Comparison of ENCODE assay signal across 22 cellular contexts in the genomic region with DNA sequence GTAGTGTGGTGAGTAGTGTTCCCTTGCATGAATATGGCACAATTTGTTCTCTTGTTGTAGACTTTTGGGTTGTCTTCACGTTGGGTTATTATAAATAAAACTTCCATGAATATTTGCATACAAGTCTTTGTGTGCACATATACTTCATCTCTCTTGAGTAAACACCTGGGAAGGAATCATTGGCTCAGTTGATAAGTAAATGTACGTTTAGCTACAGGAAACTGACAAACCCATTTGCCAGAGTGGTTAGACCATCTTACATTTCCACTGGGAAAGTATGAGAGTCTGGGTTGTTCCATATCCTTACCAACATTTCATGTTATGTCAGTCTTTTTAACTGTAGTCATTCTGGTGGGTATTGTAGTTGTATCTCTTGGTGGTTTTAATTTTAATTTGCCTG.
A peak's percentile ranks its signal among the peaks of the same experiment; 100 is the strongest.
DNase-seq lines count a peak whose midpoint lies in the region; ATAC-seq, FAIRE-seq and TF ChIP-seq lines count a peak whose summit lies in the region.
"Had no signal": no experiment of that assay in that cellular context is flagged by ENCODE, and none has a peak within 500 bp of the region (broad histone marks: within the 10 kb centered on the region; RNA-seq: fewer than 3 reads in every experiment).

No MANE protein-coding gene starts in this region.

- H3K4me1 Mint-ChIP-seq in astrocyte (ENCODE audit: low read depth, unreplicated experiment), result peaks cover 74% of the 10 kb centered on the region

- intact Hi-C loops in HepG2 (cut with micrococcal nuclease; ENCODE audit: unreplicated experiment), result loop anchor here (10.0 kb wide), 2 partner anchors 271 to 391 kb away; no protein-coding TSS in a partner anchor
- intact Hi-C loops in right lobe of liver (cut with DNase I), result no loop called here
- intact Hi-C loops in lower leg skin (cut with DNase I; ENCODE audit: low total_unique reads), result loop anchor here (10.0 kb wide), 1 partner anchor 111 kb away; no protein-coding TSS in a partner anchor

- 84% methylated on average over 2 of the region's 2 CpGs for WGBS in HepG2 (ENCODE audit: low lambda C conversion rate)
- 42% methylated on average over 2 of the region's 2 CpGs for WGBS in right lobe of liver (ENCODE audit: insufficient coverage, low coverage, low lambda C conversion rate, missing lambda C conversion rate)
- 82 to 83% methylated on average over 2 of the region's 2 CpGs for WGBS in lower leg skin, 2 donors

- no peaks in the 10 kb centered on the region for H3K9me3 Mint-ChIP-seq in astrocyte (ENCODE audit: unreplicated experiment)
- H3K9me3 Mint-ChIP-seq: CD4-positive, CD25-positive, alpha-beta regulatory T cell; CD8-positive, alpha-beta memory T cell; GM23338 had no signal

- no peaks in the 10 kb centered on the region for H3K27me3 Mint-ChIP-seq in astrocyte (ENCODE audit: low read depth, unreplicated experiment)
- H3K27me3 Mint-ChIP-seq: CD4-positive, CD25-positive, alpha-beta regulatory T cell; CD8-positive, alpha-beta memory T cell had no signal

- TF ChIP-seq POLR2A in HepG2 (IDR thresholded peaks at IDR 0.05; ENCODE audit: insufficient read depth in 1 of 2, low read depth in 2 of 2, low read length in 2 of 2), result no peak
- no peak for TF ChIP-seq POLR2A in right lobe of liver (IDR thresholded peaks at IDR 0.05)
- TF ChIP-seq POLR2A in lower leg skin (IDR thresholded peaks at IDR 0.05), result no peak

- no peak overlapping the region for H3K27ac ChIP-seq in HepG2 (ENCODE audit: extremely low read length, insufficient read depth, low read length)
- H3K27ac ChIP-seq in right lobe of liver, result no peak overlapping the region
- no peak overlapping the region for H3K27ac ChIP-seq in BLaER1 treated with 17β-estradiol and CSF1 and Interleukin-3, amounts not matched to agents 10 nM and 100 nM
- H3K27ac ChIP-seq in astrocyte (ENCODE audit: low read depth, low read length), result no peak overlapping the region

- H3K9ac ChIP-seq in HepG2 (ENCODE audit: insufficient read depth, low read depth, low read length) (no peak overlapping the region), astrocyte (ENCODE audit: low read length) (no peak overlapping the region)
- no peak overlapping the region for H3K9ac ChIP-seq in BLaER1 treated with 17β-estradiol and CSF1 and Interleukin-3, amounts not matched to agents 10 nM and 100 nM

- peaks cover 79% of the 10 kb centered on the region for H3K4me1 ChIP-seq in HepG2 (ENCODE audit: insufficient read depth, low read length)
- no peaks in the 10 kb centered on the region for H3K4me1 ChIP-seq in right lobe of liver
- H3K4me1 ChIP-seq in BLaER1 treated with 17β-estradiol and CSF1 and Interleukin-3, amounts not matched to agents 10 nM and 100 nM, result peaks cover 30 to 39% (median 34%) of the 10 kb centered on the region in 10 experiments
- peaks cover 35% of the 10 kb centered on the region for H3K4me1 ChIP-seq in astrocyte (ENCODE audit: insufficient read depth, low read length)

- no peaks in the 10 kb centered on the region for H3K27me3 ChIP-seq in HepG2 (ENCODE audit: control insufficient read depth in 1 of 2, insufficient read depth in 2 of 2, low read length in 2 of 2)
- H3K27me3 ChIP-seq in right lobe of liver, result no peaks in the 10 kb centered on the region
- H3K27me3 ChIP-seq in BLaER1 treated with 17β-estradiol and CSF1 and Interleukin-3, amounts not matched to agents 10 nM and 100 nM, result no peaks in the 10 kb centered on the region
- H3K27me3 ChIP-seq in astrocyte (ENCODE audit: insufficient read depth, low read length), result no peaks in the 10 kb centered on the region

- FAIRE-seq in HepG2 (lab: Jason Lieb, UNC), result no peak
- FAIRE-seq in astrocyte (lab: Jason Lieb, UNC), result no peak
- FAIRE-seq: A204.1, GM12892, GM18507, H54, HTR-8/SVneo had no signal

- H3K36me3 ChIP-seq in HepG2 (replicated peaks in 1 of 2; ENCODE audit: control insufficient read depth in 1 of 2, insufficient read depth in 2 of 2, low read length in 2 of 2), result peaks cover 0 to 3% of the 10 kb centered on the region in 2 experiments; a peak in 3 of 5 replicates
- no peaks in the 10 kb centered on the region for H3K36me3 ChIP-seq in right lobe of liver
- peaks cover 0 to 16% (median 0%) of the 10 kb centered on the region in 11 experiments; a peak in 6 of 22 replicates for H3K36me3 ChIP-seq in BLaER1 treated with 17β-estradiol and CSF1 and Interleukin-3, amounts not matched to agents 10 nM and 100 nM
- no peaks in the 10 kb centered on the region for H3K36me3 ChIP-seq in astrocyte (ENCODE audit: insufficient read depth, low read length)

- H3K4me3 ChIP-seq in HepG2 (replicated peaks in 1 of 3; ENCODE audit: insufficient read depth in 1 of 3, low read depth in 2 of 3, low read length in 3 of 3), result no peak overlapping the region
- no peak overlapping the region for H3K4me3 ChIP-seq in right lobe of liver
- no peak overlapping the region for H3K4me3 ChIP-seq in BLaER1 treated with 17β-estradiol and CSF1 and Interleukin-3, amounts not matched to agents 10 nM and 100 nM
- no peak overlapping the region for H3K4me3 ChIP-seq in astrocyte (ENCODE audit: insufficient read depth, low read depth, low read length)
- no peak overlapping the region for H3K4me3 ChIP-seq in lower leg skin (ENCODE audit: low read depth, poor library complexity, severe bottlenecking)
- H3K4me3 ChIP-seq: GM23338 had no signal

- no peaks in the 10 kb centered on the region for H3K36me3 Mint-ChIP-seq in astrocyte (ENCODE audit: low read depth, unreplicated experiment)

- H4K20me1 ChIP-seq in HepG2 (ENCODE audit: insufficient read depth, low read length) (no peaks in the 10 kb centered on the region), astrocyte (ENCODE audit: insufficient read depth, low read length) (no peaks in the 10 kb centered on the region)
- peaks cover 0 to 15% (median 5%) of the 10 kb centered on the region in 11 experiments; a peak in 9 of 22 replicates for H4K20me1 ChIP-seq in BLaER1 treated with 17β-estradiol and CSF1 and Interleukin-3, amounts not matched to agents 10 nM and 100 nM

- in situ Hi-C loops in HepG2 (cut with HindIII; ENCODE audit: extremely low pct_ligation_motif_present, low pct_unique_long_range_greater_than_20kb), result loop anchor here (5.0 to 10.0 kb wide), 4 partner anchors 83 to 991 kb away; no protein-coding TSS in a partner anchor

- H2AFZ ChIP-seq in HepG2 (ENCODE audit: low read length) (no peak overlapping the region), astrocyte (ENCODE audit: low read depth, low read length) (no peak overlapping the region)
- H2AFZ ChIP-seq: GM23338 had no signal

- no peak for ATAC-seq in HepG2
- ATAC-seq in right lobe of liver, result no peak
- no peak for ATAC-seq in GM21825 (IDR thresholded peaks at IDR 0.05; ENCODE audit: unreplicated experiment)
- ATAC-seq: GM23338 had no signal

- TF ChIP-seq CTCF in HepG2 (CRISPR knock-in tag; IDR thresholded peaks at IDR 0.05) (no peak), right lobe of liver (IDR thresholded peaks at IDR 0.05) (no peak), astrocyte (IDR thresholded peaks at IDR 0.05; ENCODE audit: insufficient read depth, low read depth, low read length) (no peak), lower leg skin (IDR thresholded peaks at IDR 0.05) (no peak)

- DNase-seq in HepG2 (ENCODE audit: low spot score), result no peak
- no peak for DNase-seq in right lobe of liver
- DNase-seq in astrocyte (ENCODE audit: low read depth), result no peak
- no peak for DNase-seq in NCI-H2029 treated with DMSO at 0.1 percent for 48 hours (lab: John Stamatoyannopoulos, UW)
- no peak for DNase-seq in lower leg skin (ENCODE audit: low spot score in 2 of 2)
- DNase-seq: C1 segment of cervical spinal cord; CD4-positive, CD25-positive, alpha-beta regulatory T cell; CD8-positive, alpha-beta memory T cell; COR-L47; DMS 273 treated with DMSO at 0.1 percent for 48 hours; DMS79; GDM1; HCEC 1CT; KG1 had no signal

- no peak overlapping the region for H3K4me2 ChIP-seq in HepG2 (ENCODE audit: low read depth, low read length)
- peak overlapping the region in 7 of 11 experiments; percentile 2 to 58 (median 49); a peak in 11 of 22 replicates for H3K4me2 ChIP-seq in BLaER1 treated with 17β-estradiol and CSF1 and Interleukin-3, amounts not matched to agents 10 nM and 100 nM
- no peak overlapping the region for H3K4me2 ChIP-seq in astrocyte (ENCODE audit: low read length)
- H3K4me2 ChIP-seq: GM23338 had no signal

- no peak for TF ChIP-seq EP300 in HepG2 (IDR thresholded peaks at IDR 0.05; ENCODE audit: low read depth in 2 of 2, low read length in 2 of 2)
- no peak for TF ChIP-seq EP300 in HepG2 (CRISPR knock-in tag; IDR thresholded peaks at IDR 0.05; ENCODE audit: borderline replicate concordance)

- H3K9me3 ChIP-seq in HepG2 (ENCODE audit: low read length), result no peaks in the 10 kb centered on the region
- H3K9me3 ChIP-seq in right lobe of liver, result no peaks in the 10 kb centered on the region
- no peaks in the 10 kb centered on the region for H3K9me3 ChIP-seq in BLaER1 treated with 17β-estradiol and CSF1 and Interleukin-3, amounts not matched to agents 10 nM and 100 nM (replicated peaks in 1 of 11)
- no peaks in the 10 kb centered on the region for H3K9me3 ChIP-seq in astrocyte (ENCODE audit: insufficient read depth, low read depth, low read length)

- H3K79me2 ChIP-seq in HepG2 (ENCODE audit: insufficient read depth, low read length) (peaks cover 2% of the 10 kb centered on the region), astrocyte (ENCODE audit: insufficient read depth, low read length) (no peaks in the 10 kb centered on the region)

- no TSS peak for BruUV-seq in HepG2 (replicated peaks; lab: Mats Ljungman, UMichigan)

- POLR2A ChIA-PET in HepG2 (lab: Yijun Ruan, JAX), result interaction anchor here (2.0 to 3.8 kb wide), 2 partner anchors 11 to 120 kb away, joined by 7 to 34 read pairs; partner anchors contain the start of genes MKKS and SLX4IP

- CTCF ChIA-PET in HepG2 (lab: Yijun Ruan, JAX; ENCODE audit: low intra/inter-chr PET ratio, low total read pairs), result interaction anchor here (0.8 to 1.6 kb wide), 7 partner anchors 18 to 720 kb away, joined by 3 to 17 read pairs (median 6); no protein-coding TSS in a partner anchor

- no peak overlapping the region for H3K4me3 Mint-ChIP-seq in astrocyte (ENCODE audit: unreplicated experiment)
- H3K4me3 Mint-ChIP-seq: CD4-positive, CD25-positive, alpha-beta regulatory T cell; CD8-positive, alpha-beta memory T cell; GM23338 had no signal

- TF ChIP-seq RAD21 in HepG2 (CRISPR knock-in tag; IDR thresholded peaks at IDR 0.05), result no peak

- peak overlapping the region; percentile 44 for H3K27ac Mint-ChIP-seq in astrocyte (ENCODE audit: unreplicated experiment)
- H3K27ac Mint-ChIP-seq: CD4-positive, CD25-positive, alpha-beta regulatory T cell; GM23338 had no signal

TF ChIP-seq in HepG2, 621 proteins besides CTCF, POLR2A, EP300 and RAD21:
- no peak for TF ChIP-seq SYNCRIP (IDR thresholded peaks at IDR 0.05; ENCODE audit: insufficient read depth, low read depth, low read length)
- 0 out of 2 replicates have a peak, but pooled peaks have one; percentile 9 for TF ChIP-seq RCOR2 (CRISPR knock-in tag; IDR thresholded peaks at IDR 0.05)
- TF ChIP-seq ZNF629 (CRISPR knock-in tag; conservative IDR thresholded peaks at IDR 0.05), result peak; percentile 63; the same call in 1 of the 2 replicates

Comparison
In these comparisons a context has a peak if more than half of its experiments do, and no peak if none do; other contexts are left out.
1. intact Hi-C loops: an anchor here in HepG2 (10.0 kb wide) and lower leg skin (10.0 kb wide); none called in right lobe of liver.
2. H3K4me2 ChIP-seq: peak in BLaER1 treated with 17β-estradiol and CSF1 and Interleukin-3, amounts not matched to agents 10 nM and 100 nM (7 of 11); none in HepG2 (single experiment) and astrocyte (single experiment).